14 cellular contexts compared by ENCODE assay signal in the genomic region with DNA sequence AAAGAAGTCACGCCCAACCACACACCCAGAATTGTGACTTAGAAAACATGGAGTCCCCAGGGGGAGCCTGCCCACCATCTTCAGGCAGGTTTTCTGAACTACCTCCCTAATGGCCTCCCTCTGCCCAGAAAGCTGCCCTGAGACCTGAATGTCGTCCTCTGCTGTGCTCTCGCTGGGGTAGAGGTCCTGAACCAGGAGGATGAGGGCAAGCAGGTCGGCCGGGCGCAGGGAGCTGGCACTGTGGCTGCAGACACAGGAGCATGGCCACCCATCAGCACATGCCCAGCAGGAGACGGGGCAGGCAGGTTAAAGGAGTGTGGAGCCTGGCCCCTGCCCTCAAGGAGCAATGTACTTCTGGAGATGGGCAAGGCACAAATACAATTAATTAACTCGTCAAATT. TPM values are rescaled to one million over a fixed set of nuclear protein-coding genes. Genes with fewer than 3 reads are reported as not detected.
A peak's percentile ranks its signal among the peaks of the same experiment; 100 is the strongest.
DNase-seq lines count a peak whose midpoint lies in the region; ATAC-seq and TF ChIP-seq lines count a peak whose summit lies in the region.
"Had no signal": no experiment of that assay in that cellular context is flagged by ENCODE, and none has a peak within 500 bp of the region (broad histone marks: within the 10 kb centered on the region; RNA-seq: fewer than 3 reads in every experiment).

No MANE protein-coding gene starts in this region.

- peak overlapping the region; percentile 19 for H3K4me3 Mint-ChIP-seq in activated naive CD4-positive, alpha-beta T cell treated with anti-CD3 and anti-CD28 coated beads, Interleukin-2, amount 50 U/mL, for 24 hours
- peak overlapping the region; percentile 65 for H3K4me3 Mint-ChIP-seq in endothelial cell (ENCODE audit: unreplicated experiment)
- H3K4me3 Mint-ChIP-seq in stimulated activated naive B cell treated with anti-CD40 and anti-IgM and Interleukin-4, amounts not matched to agents 10 μg/mL and 1 μg/mL and 100 μg/mL, for 72 hours: no peak overlapping the region
- no peak overlapping the region for H3K4me3 Mint-ChIP-seq in WTC11
- H3K4me3 Mint-ChIP-seq: B cell; CD4-positive, alpha-beta T cell had no signal

- H3K9ac ChIP-seq in IMR-90 (ENCODE audit: low read depth, low read length): no peak overlapping the region
- H3K9ac ChIP-seq: GM23248 had no signal

- peaks cover 19% of the 10 kb centered on the region for H3K36me3 Mint-ChIP-seq in activated naive CD4-positive, alpha-beta T cell treated with anti-CD3 and anti-CD28 coated beads, Interleukin-2, amount 50 U/mL, for 24 hours
- H3K36me3 Mint-ChIP-seq in endothelial cell (ENCODE audit: low read depth, unreplicated experiment) (peaks cover 51% of the 10 kb centered on the region), WTC11 (peaks cover 52% of the 10 kb centered on the region)
- peaks cover 57 to 63% of the 10 kb centered on the region in 2 donors for H3K36me3 Mint-ChIP-seq in stimulated activated naive B cell treated with anti-CD40 and anti-IgM and Interleukin-4, amounts not matched to agents 10 μg/mL and 1 μg/mL and 100 μg/mL, for 72 hours

- H3K4me1 ChIP-seq in IMR-90 (ENCODE audit: control insufficient read depth, insufficient read depth, low read length): peaks cover 9% of the 10 kb centered on the region; the same call in 1 of the 2 replicates

- 98% methylated on average over 7 of the region's 8 CpGs; no CpG with 5 or more reads in 1 of the 2 experiments for WGBS in IMR-90 (ENCODE audit: extremely low coverage in 2 of 2, insufficient read length in 1 of 2), 2 experiments

- no peaks in the 10 kb centered on the region for H4K20me1 ChIP-seq in IMR-90 (ENCODE audit: insufficient read depth, low read length)

- no peak overlapping the region; the same call in 1 of the 2 replicates for H3K4ac ChIP-seq in IMR-90 (ENCODE audit: low read depth, low read length)

- TF ChIP-seq RAD21 in IMR-90 (IDR thresholded peaks at IDR 0.05; ENCODE audit: low read length): no peak

- no peak overlapping the region for H3K23ac ChIP-seq in IMR-90 (ENCODE audit: low read depth, low read length)

- H4K91ac ChIP-seq in IMR-90 (ENCODE audit: insufficient read depth, low read depth, low read length): no peak overlapping the region

- H3K79me1 ChIP-seq in IMR-90 (ENCODE audit: low read depth in 1 of 2, low read length in 2 of 2): peaks cover 0 to 3% of the 10 kb centered on the region in 2 experiments; a peak in 1 of 4 replicates

- TF ChIP-seq POLR2A in IMR-90 (IDR thresholded peaks at IDR 0.05; ENCODE audit: low read depth, low read length): no peak

- POLR2A ChIA-PET in IMR-90 (lab: Charles Lee; ENCODE audit: unreplicated experiment): no interaction called here
- POLR2A ChIA-PET in WTC11 (lab: Charles Lee): no interaction called here

- H2BK15ac ChIP-seq in IMR-90 (ENCODE audit: low read depth, low read length): no peak overlapping the region

- TF ChIP-seq CTCF in IMR-90 (conservative IDR thresholded peaks at IDR 0.05; ENCODE audit: low read depth, low read length): no peak
- no peak for TF ChIP-seq CTCF in endothelial cell (IDR thresholded peaks at IDR 0.05; ENCODE audit: unreplicated experiment)
- no peak for TF ChIP-seq CTCF in WTC11 (IDR thresholded peaks at IDR 0.05)

- intact Hi-C loops in IMR-90 (cut with micrococcal nuclease): no loop called here

- CTCF ChIA-PET in IMR-90 (lab: Yijun Ruan, JAX): no interaction called here
- CTCF ChIA-PET in WTC11 (lab: Charles Lee): no interaction called here

- ATAC-seq in IMR-90 (ENCODE audit: low read depth) (no peak), WTC11 (no peak)
- no peak for ATAC-seq in stimulated activated naive B cell treated with anti-CD40 and anti-IgM and Interleukin-4, amounts not matched to agents 10 μg/mL and 1 μg/mL and 100 μg/mL, for 72 hours (replicated peaks)
- ATAC-seq: HCT116 had no signal

- no peak overlapping the region for H4K5ac ChIP-seq in IMR-90 (ENCODE audit: low read depth, low read length)

- peak overlapping the region; percentile 57 for H2AK9ac ChIP-seq in IMR-90 (replicated peaks; ENCODE audit: low read depth, low read length, poor library complexity)

- no peak overlapping the region for H2BK120ac ChIP-seq in IMR-90 (ENCODE audit: low read depth, low read length)

- H3K4me3 ChIP-seq in IMR-90 (ENCODE audit: insufficient read depth, low read depth, low read length): no peak overlapping the region
- H3K4me3 ChIP-seq: GM23248 had no signal

- H2AK5ac ChIP-seq in IMR-90 (ENCODE audit: low read depth, low read length): no peak overlapping the region

- peaks cover 57% of the 10 kb centered on the region for H3K36me3 ChIP-seq in IMR-90 (ENCODE audit: control insufficient read depth, insufficient read depth, low read length)

- H3K27ac Mint-ChIP-seq in activated naive CD4-positive, alpha-beta T cell treated with anti-CD3 and anti-CD28 coated beads, Interleukin-2, amount 50 U/mL, for 24 hours: no peak overlapping the region
- H3K27ac Mint-ChIP-seq in endothelial cell (ENCODE audit: unreplicated experiment) (no peak overlapping the region), WTC11 (no peak overlapping the region)
- peak overlapping the region; percentile 90 for H3K27ac Mint-ChIP-seq in stimulated activated naive B cell treated with anti-CD40 and anti-IgM and Interleukin-4, amounts not matched to agents 10 μg/mL and 1 μg/mL and 100 μg/mL, for 72 hours
- H3K27ac Mint-ChIP-seq: B cell; CD4-positive, alpha-beta T cell had no signal

- H3K4me1 Mint-ChIP-seq in activated naive CD4-positive, alpha-beta T cell treated with anti-CD3 and anti-CD28 coated beads, Interleukin-2, amount 50 U/mL, for 24 hours: no peaks in the 10 kb centered on the region
- H3K4me1 Mint-ChIP-seq in endothelial cell (ENCODE audit: unreplicated experiment) (no peaks in the 10 kb centered on the region), WTC11 (no peaks in the 10 kb centered on the region)
- H3K4me1 Mint-ChIP-seq in stimulated activated naive B cell treated with anti-CD40 and anti-IgM and Interleukin-4, amounts not matched to agents 10 μg/mL and 1 μg/mL and 100 μg/mL, for 72 hours: no peaks in the 10 kb centered on the region
- H3K4me1 Mint-ChIP-seq: B cell had no signal

- no peaks in the 10 kb centered on the region for H3K27me3 ChIP-seq in IMR-90 (ENCODE audit: control insufficient read depth, insufficient read depth, low read length)

- no peaks in the 10 kb centered on the region for H3K9me3 Mint-ChIP-seq in activated naive CD4-positive, alpha-beta T cell treated with anti-CD3 and anti-CD28 coated beads, Interleukin-2, amount 50 U/mL, for 24 hours
- H3K9me3 Mint-ChIP-seq in endothelial cell (ENCODE audit: unreplicated experiment): peaks cover 5% of the 10 kb centered on the region
- H3K9me3 Mint-ChIP-seq in stimulated activated naive B cell treated with anti-CD40 and anti-IgM and Interleukin-4, amounts not matched to agents 10 μg/mL and 1 μg/mL and 100 μg/mL, for 72 hours: peaks cover 3 to 6% of the 10 kb centered on the region in 2 donors
- H3K9me3 Mint-ChIP-seq in WTC11: peaks cover 14% of the 10 kb centered on the region

- in situ Hi-C loops in IMR-90 (cut with MboI; ENCODE audit: low sequenced_read_pairs): no loop called here

- no peak overlapping the region for H3K27ac ChIP-seq in IMR-90 (ENCODE audit: insufficient read depth, low read length)
- H3K27ac ChIP-seq: GM23248 had no signal

- no peaks in the 10 kb centered on the region for H3K9me3 ChIP-seq in IMR-90 (ENCODE audit: control insufficient read depth, insufficient read depth, low read length)

- H3K4me2 ChIP-seq in IMR-90 (ENCODE audit: low read depth, low read length): no peak overlapping the region

- no peak overlapping the region for H2BK5ac ChIP-seq in IMR-90 (ENCODE audit: low read depth, low read length, poor library complexity, severe bottlenecking)

- no peak overlapping the region for H3K18ac ChIP-seq in IMR-90 (ENCODE audit: low read depth, low read length)

- no peak overlapping the region for H4K8ac ChIP-seq in IMR-90 (ENCODE audit: low read depth in 2 of 2, low read length in 2 of 2)

- BruUV-seq in IMR-90 (replicated peaks; lab: Mats Ljungman, UMichigan): no TSS peak

- no peak for DNase-seq in activated naive CD4-positive, alpha-beta T cell (lab: John Stamatoyannopoulos, UW)
- no peak for DNase-seq in IMR-90
- no peak for DNase-seq in endothelial cell (ENCODE audit: low spot score)
- DNase-seq in stimulated activated naive B cell treated with anti-CD40 and anti-IgM and Interleukin-4, amounts not matched to agents 10 μg/mL and 1 μg/mL and 100 μg/mL, for 72 hours: no peak
- no peak for DNase-seq in NCI-H526 (lab: John Stamatoyannopoulos, UW)
- DNase-seq in WTC11 (ENCODE audit: low spot score): no peak
- DNase-seq: C1 segment of cervical spinal cord; Calu3; CD4-positive, alpha-beta T cell; DMS 273 treated with DMSO at 0.1 percent for 48 hours; GM23248 had no signal

- H3K14ac ChIP-seq in IMR-90 (replicated peaks; ENCODE audit: low read depth, low read length): no peak overlapping the region

- H3K27me3 Mint-ChIP-seq in activated naive CD4-positive, alpha-beta T cell treated with anti-CD3 and anti-CD28 coated beads, Interleukin-2, amount 50 U/mL, for 24 hours: no peaks in the 10 kb centered on the region
- H3K27me3 Mint-ChIP-seq in endothelial cell (ENCODE audit: unreplicated experiment) (peaks cover 3% of the 10 kb centered on the region), WTC11 (ENCODE audit: low read depth) (no peaks in the 10 kb centered on the region)
- H3K27me3 Mint-ChIP-seq in stimulated activated naive B cell treated with anti-CD40 and anti-IgM and Interleukin-4, amounts not matched to agents 10 μg/mL and 1 μg/mL and 100 μg/mL, for 72 hours: no peaks in the 10 kb centered on the region
- H3K27me3 Mint-ChIP-seq: B cell; CD4-positive, alpha-beta T cell had no signal

- dilution Hi-C loops in IMR-90 (cut with HindIII; ENCODE audit: low sequenced_read_pairs, unreplicated experiment): no loop called here

- no peak overlapping the region for H3K56ac ChIP-seq in IMR-90 (ENCODE audit: extremely low read depth, insufficient read depth, low read length)

- H2BK20ac ChIP-seq in IMR-90 (ENCODE audit: low read depth, low read length): no peak overlapping the region

- no peak overlapping the region for H2AFZ ChIP-seq in IMR-90 (replicated peaks; ENCODE audit: low read length, poor library complexity)
- H2AFZ ChIP-seq: GM23248 had no signal

- 0 out of 2 replicates have a peak, but pooled peaks cover 7% of the 10 kb centered on the region for H3K9me1 ChIP-seq in IMR-90 (ENCODE audit: insufficient read depth, low read length)

TF ChIP-seq in WTC11, 78 proteins besides CTCF, POLR2A, EP300 and RAD21 (continues in another document):
- TF ChIP-seq JUN (CRISPR knock-in tag; IDR thresholded peaks at IDR 0.05): no peak

RNA-seq across cellular contexts. Expression of a gene that starts 15.4 kb away (rescaled TPM):
- 5.8 and 6.5 TPM in 2 replicates for total RNA-seq in IMR-90 (2012; rRNA removed)
- 16.3 and 16.4 TPM in 2 replicates for polyA plus RNA-seq in IMR-90 (2012; rRNA removed)
- 11.1 and 18.4 TPM in 2 replicates for polyA plus RNA-seq in IMR-90 (2012; cell fraction: cytosol; rRNA removed)
- polyA plus RNA-seq in IMR-90 (2012; cell fraction: nucleus; rRNA removed; ENCODE audit: low replicate concordance): 78.4 and 95.1 TPM in 2 replicates
- total RNA-seq in endothelial cell (ENCODE audit: unreplicated experiment): 5.8 TPM
- 7.0 to 8.6 TPM (median 8.1 TPM) in 3 replicates for total RNA-seq in WTC11 (2021)

RNA-seq across cellular contexts. Expression of a gene that starts 16.3 kb away (rescaled TPM):
- total RNA-seq in IMR-90 (2012; rRNA removed): 14.0 and 15.8 TPM in 2 replicates
- polyA plus RNA-seq in IMR-90 (2012; rRNA removed): 55.2 and 60.9 TPM in 2 replicates
- polyA plus RNA-seq in IMR-90 (2012; cell fraction: cytosol; rRNA removed): 48.7 and 61.4 TPM in 2 replicates
- 100 and 167 TPM in 2 replicates for polyA plus RNA-seq in IMR-90 (2012; cell fraction: nucleus; rRNA removed; ENCODE audit: low replicate concordance)
- total RNA-seq in endothelial cell (ENCODE audit: unreplicated experiment): 30.6 TPM
- total RNA-seq in WTC11 (2021): 43.4 to 49.3 TPM (median 47.4 TPM) in 3 replicates

Comparison
In these comparisons a context has a peak if more than half of its experiments do, and no peak if none do; other contexts are left out.
1. H3K4me3 Mint-ChIP-seq: peak in activated naive CD4-positive, alpha-beta T cell treated with anti-CD3 and anti-CD28 coated beads, Interleukin-2, amount 50 U/mL, for 24 hours (single experiment) and endothelial cell (single experiment); none in stimulated activated naive B cell treated with anti-CD40 and anti-IgM and Interleukin-4, amounts not matched to agents 10 μg/mL and 1 μg/mL and 100 μg/mL, for 72 hours (0 of 2) and WTC11 (single experiment).